In genomic region chr16:56930516-56931252, GRCh38 we compare ENCODE assay signal across 8 cellular contexts. TPM values are rescaled to one million over a fixed set of nuclear protein-coding genes. Genes with fewer than 3 reads are reported as not detected.
A peak's percentile ranks its signal among the peaks of the same experiment; 100 is the strongest.
DNase-seq lines count a peak whose midpoint lies in the region; ATAC-seq and TF ChIP-seq lines count a peak whose summit lies in the region.

No MANE protein-coding gene starts in this region.

- H3K27me3 Mint-ChIP-seq in memory B cell = no peaks in the 10 kb centered on the region

- peaks cover 5 to 36% (median 33%) of the 10 kb centered on the region in 9 donors for H3K4me1 ChIP-seq in heart right ventricle
- H3K4me1 ChIP-seq in upper lobe of right lung = peaks cover 26% of the 10 kb centered on the region
- H3K4me1 ChIP-seq in ovary (ENCODE audit: insufficient read depth) = peaks cover 4% of the 10 kb centered on the region

- no peak for TF ChIP-seq POLR2A in ovary (IDR thresholded peaks at IDR 0.05)

- ATAC-seq in heart right ventricle (no peak), Right ventricle myocardium superior (ENCODE audit: poor library complexity) (no peak), memory B cell (ENCODE audit: low read depth) (no peak), upper lobe of right lung (no peak), GM18867 (IDR thresholded peaks at IDR 0.05; ENCODE audit: unreplicated experiment) (no peak)

- no peak for TF ChIP-seq EP300 in ovary (IDR thresholded peaks at IDR 0.05)

- H3K9me3 Mint-ChIP-seq in memory B cell = no peaks in the 10 kb centered on the region

- 80 to 84% methylated on average over 14 of the region's 14 CpGs for WGBS in heart right ventricle, 2 donors
- 80 to 91% (median 84%) methylated on average over 12 to 14 of the region's 14 CpGs for WGBS in ovary, 3 donors

- H3K27me3 ChIP-seq in heart right ventricle (no peaks in the 10 kb centered on the region), WERI-Rb-1 (ENCODE audit: insufficient read depth, low read depth, severe bottlenecking) (no peaks in the 10 kb centered on the region), upper lobe of right lung (no peaks in the 10 kb centered on the region), ovary (no peaks in the 10 kb centered on the region)

- H3K9me3 ChIP-seq in heart right ventricle = no peaks in the 10 kb centered on the region
- no peaks in the 10 kb centered on the region for H3K9me3 ChIP-seq in WERI-Rb-1 (ENCODE audit: severe bottlenecking)
- H3K9me3 ChIP-seq in upper lobe of right lung = no peaks in the 10 kb centered on the region
- no peaks in the 10 kb centered on the region for H3K9me3 ChIP-seq in ovary

- H3K27ac Mint-ChIP-seq in memory B cell = peak overlapping the region; percentile 99

- H3K36me3 Mint-ChIP-seq in memory B cell = peaks cover 19% of the 10 kb centered on the region

- intact Hi-C loops in heart right ventricle (cut with DNase I) (loop anchor here in 3 of 10 donors (5.0 to 10.0 kb wide), 2 partner anchors 63 to 514 kb away; partner anchors contain the start of genes SLC12A3 (in 2 of the 3), CIAPIN1 (in 1 of the 3) and COQ9 (in 1 of the 3)), Right ventricle myocardium superior (cut with DNase I) (loop anchor here (5.0 kb wide), 1 partner anchor 63 kb away; the partner anchor contains the start of gene SLC12A3), upper lobe of right lung (cut with DNase I) (no loop called here), ovary (cut with DNase I) (loop anchor here in 3 of 4 donors (5.0 to 10.0 kb wide), 3 partner anchors 56 to 804 kb away; partner anchors contain the start of gene KATNB1 (in 1 of the 3))

- H3K4me3 ChIP-seq in heart right ventricle (peak overlapping the region in 2 of 10 donors; percentile 93 to 96), WERI-Rb-1 (ENCODE audit: low read depth, low read length) (peak overlapping the region; percentile 19), upper lobe of right lung (no peak overlapping the region), ovary (no peak overlapping the region)

- H3K4me1 Mint-ChIP-seq in memory B cell = peaks cover 30% of the 10 kb centered on the region

- H3K36me3 ChIP-seq in heart right ventricle (peaks cover 0 to 22% (median 1%) of the 10 kb centered on the region in 9 donors), WERI-Rb-1 (peaks cover 27% of the 10 kb centered on the region), upper lobe of right lung (peaks cover 21% of the 10 kb centered on the region), ovary (no peaks in the 10 kb centered on the region)

- TF ChIP-seq CTCF in heart right ventricle (IDR thresholded peaks at IDR 0.05) = no peak
- TF ChIP-seq CTCF in WERI-Rb-1 (IDR thresholded peaks at IDR 0.05; ENCODE audit: low read depth, low read length) = no peak
- TF ChIP-seq CTCF in upper lobe of right lung (IDR thresholded peaks at IDR 0.05) = no peak
- TF ChIP-seq CTCF in ovary (IDR thresholded peaks at IDR 0.05) = no peak

- DNase-seq in heart right ventricle (no peak), Right ventricle myocardium superior (no peak), WERI-Rb-1 (peak; percentile 44), memory B cell (ENCODE audit: low spot score in 2 of 2) (no peak), upper lobe of right lung (no peak), ovary (no peak), glomerular visceral epithelial cell (ENCODE audit: extremely low spot score) (no peak)

- peak overlapping the region; percentile 98 for H3K4me3 Mint-ChIP-seq in memory B cell

- peak overlapping the region in 9 of 10 donors; percentile 96 to 100 (median 99) for H3K27ac ChIP-seq in heart right ventricle
- peak overlapping the region; percentile 96 for H3K27ac ChIP-seq in WERI-Rb-1
- peak overlapping the region; percentile 99 for H3K27ac ChIP-seq in upper lobe of right lung
- peak overlapping the region in 1 of 2 donors; percentile 98 for H3K27ac ChIP-seq in ovary

RNA-seq across cellular contexts. Expression of gene HERPUD1, which starts 1.3 kb away (rescaled TPM):
- 100 to 1,000 TPM; 107 to 175 (median 128) TPM for total RNA-seq in heart right ventricle
- polyA plus RNA-seq in heart right ventricle = 100 to 1,000 TPM in 1 of 2 donors, 10 to 100 TPM in 1; 29.6 to 151 TPM
- total RNA-seq in Right ventricle myocardium superior = 105 TPM
- 223 TPM for total RNA-seq in upper lobe of right lung
- 100 to 1,000 TPM in 6 of 7 donors, 10 to 100 TPM in 1; 95.4 to 299 (median 170) TPM for total RNA-seq in ovary
- 100 to 1,000 TPM; 219 to 259 TPM for polyA plus RNA-seq in ovary

RNA-seq across cellular contexts. Expression of gene CETP, which starts 31.1 kb away (rescaled TPM):
- total RNA-seq in heart right ventricle = 1 to 10 TPM in 1 of 10 donors, under 1 TPM in 6, not detected in 3; 0.17 to 2.1 (median 0.31) TPM
- polyA plus RNA-seq in heart right ventricle = under 1 TPM; 0.15 to 0.32 TPM
- 0.24 TPM for total RNA-seq in Right ventricle myocardium superior
- total RNA-seq in upper lobe of right lung = 1.9 TPM
- total RNA-seq in ovary = under 1 TPM in 3 of 7 donors, not detected in 4; 0.15 to 0.23 (median 0.20) TPM
- polyA plus RNA-seq in ovary = 1 to 10 TPM in 1 of 2 donors, under 1 TPM in 1; 0.13 to 1.3 TPM

RNA-seq across cellular contexts. Expression of gene NLRC5, which starts 58.7 kb away (rescaled TPM):
- 10 to 100 TPM in 8 of 10 donors, 1 to 10 TPM in 2; 7.5 to 49.6 (median 13.5) TPM for total RNA-seq in heart right ventricle
- 10 to 100 TPM in 1 of 2 donors, 1 to 10 TPM in 1; 6.2 to 26.0 TPM for polyA plus RNA-seq in heart right ventricle
- total RNA-seq in Right ventricle myocardium superior = 9.9 TPM
- total RNA-seq in upper lobe of right lung = 44.9 TPM
- total RNA-seq in ovary = 10 to 100 TPM in 5 of 7 donors, 1 to 10 TPM in 2; 6.0 to 29.9 (median 14.7) TPM
- polyA plus RNA-seq in ovary = 10 to 100 TPM in 1 of 2 donors, 1 to 10 TPM in 1; 8.7 to 15.8 TPM
